ENCODE assay signal across 1 cellular context in genomic region chr19:16325161-16325527, GRCh38.
TF ChIP-seq lines count a peak whose summit lies in the region.

No MANE protein-coding gene starts in this region.

TF ChIP-seq in GM23338, 12 proteins besides CTCF, POLR2A, EP300 and RAD21 (continued from another document):
- TF ChIP-seq ZNF462 (CRISPR knock-in tag; IDR thresholded peaks at IDR 0.05) (no peak), JUNB (IDR thresholded peaks at IDR 0.05; ENCODE audit: unreplicated experiment) (no peak), NANOG (IDR thresholded peaks at IDR 0.05; ENCODE audit: borderline replicate concordance) (no peak)
TF ChIP-seq in GM23338: peak in this region for 0.
